Comparison of ENCODE assay signal across 1 cellular context in genomic region chr12:26125451-26126339, GRCh38.
A peak's percentile ranks its signal among the peaks of the same experiment; 100 is the strongest.
TF ChIP-seq lines count a peak whose summit lies in the region.

No MANE protein-coding gene starts in this region.

TF ChIP-seq in K562, 482 proteins besides CTCF, POLR2A, EP300 and RAD21 (continued from another document):
- TF ChIP-seq TCF15 (CRISPR knock-in tag; IDR thresholded peaks at IDR 0.05) (no peak), VEZF1 (CRISPR knock-in tag; IDR thresholded peaks at IDR 0.05) (peak; percentile 53)
